8 cellular contexts compared by ENCODE assay signal in genomic region chr2:212863185-212863588, GRCh38.
DNase-seq lines count a peak whose midpoint lies in the region; ATAC-seq and TF ChIP-seq lines count a peak whose summit lies in the region.

No MANE protein-coding gene starts in this region.

- H4K20me1 ChIP-seq in MM.1S (ENCODE audit: insufficient read depth, low read length): no peaks in the 10 kb centered on the region

- H3K27me3 ChIP-seq in MM.1S (replicated peaks; ENCODE audit: insufficient read depth, low read length): no peaks in the 10 kb centered on the region

- intact Hi-C loops in activated CD4-positive, alpha-beta memory T cell treated with anti-CD3 and anti-CD28 coated beads for 36 hours (cut with micrococcal nuclease): loop anchor here (1.0 to 5.0 kb wide), 3 partner anchors 154 to 384 kb away; no protein-coding TSS in a partner anchor

- no peak overlapping the region for H2AFZ ChIP-seq in MM.1S (ENCODE audit: low read length)

- ATAC-seq in HG03571 (IDR thresholded peaks at IDR 0.05; ENCODE audit: unreplicated experiment): no peak
- no peak for ATAC-seq in HG03045 (IDR thresholded peaks at IDR 0.05; ENCODE audit: unreplicated experiment)

- H3K4me3 Mint-ChIP-seq in activated CD4-positive, alpha-beta memory T cell treated with anti-CD3 and anti-CD28 coated beads for 36 hours: no peak overlapping the region

- no peaks in the 10 kb centered on the region for H3K79me2 ChIP-seq in MM.1S (ENCODE audit: low read length)

- DNase-seq in AG10803 (ENCODE audit: low read depth) (no peak), MM.1S (peak; percentile 42), iPS DF 4.7 (ENCODE audit: extremely low read depth, low spot score) (peak; percentile 53), 8988T (no peak)
- peak; percentile 41 for DNase-seq in activated CD4-positive, alpha-beta memory T cell treated with anti-CD3 and anti-CD28 coated beads for 36 hours

- H3K27ac Mint-ChIP-seq in activated CD4-positive, alpha-beta memory T cell treated with anti-CD3 and anti-CD28 coated beads for 36 hours: no peak overlapping the region

- H3K27me3 Mint-ChIP-seq in activated CD4-positive, alpha-beta memory T cell treated with anti-CD3 and anti-CD28 coated beads for 36 hours: no peaks in the 10 kb centered on the region

- TF ChIP-seq CTCF in AG10803 (conservative IDR thresholded peaks at IDR 0.05; ENCODE audit: low read length) (peak; percentile 44), GM12872 (IDR thresholded peaks at IDR 0.05; ENCODE audit: insufficient read depth, low read depth, low read length) (peak; percentile 58), MM.1S (IDR thresholded peaks at IDR 0.05; ENCODE audit: low read length) (peak; percentile 75)

- H3K4me1 ChIP-seq in MM.1S (ENCODE audit: low read length): no peaks in the 10 kb centered on the region

- no peaks in the 10 kb centered on the region for H3K9me3 ChIP-seq in MM.1S (replicated peaks; ENCODE audit: insufficient read depth, low read length)

- peaks cover 31% of the 10 kb centered on the region for H3K9me3 Mint-ChIP-seq in activated CD4-positive, alpha-beta memory T cell treated with anti-CD3 and anti-CD28 coated beads for 36 hours

- H3K4me1 Mint-ChIP-seq in activated CD4-positive, alpha-beta memory T cell treated with anti-CD3 and anti-CD28 coated beads for 36 hours (ENCODE audit: low read depth): no peaks in the 10 kb centered on the region

- no peak overlapping the region for H3K27ac ChIP-seq in MM.1S (ENCODE audit: low read length)

- POLR2A ChIA-PET in activated CD4-positive, alpha-beta memory T cell treated with anti-CD3 and anti-CD28 coated beads for 36 hours (lab: Charles Lee): no interaction called here

- H3K36me3 Mint-ChIP-seq in activated CD4-positive, alpha-beta memory T cell treated with anti-CD3 and anti-CD28 coated beads for 36 hours: peaks cover 5% of the 10 kb centered on the region

- no peak overlapping the region for H3K9ac ChIP-seq in MM.1S (ENCODE audit: low read length)

- CTCF ChIA-PET in activated CD4-positive, alpha-beta memory T cell treated with anti-CD3 and anti-CD28 coated beads for 36 hours (lab: Charles Lee): interaction anchor here (1.1 to 2.0 kb wide), 5 partner anchors 13 to 382 kb away, joined by 3 to 14 read pairs (median 3); no protein-coding TSS in a partner anchor

- no peaks in the 10 kb centered on the region for H3K36me3 ChIP-seq in MM.1S (replicated peaks; ENCODE audit: insufficient read depth, low read length)

- H3F3A ChIP-seq in MM.1S (ENCODE audit: insufficient read depth, low read length): no peaks in the 10 kb centered on the region

- no peaks in the 10 kb centered on the region for H3K9me2 ChIP-seq in MM.1S (replicated peaks; ENCODE audit: insufficient read depth, low read length)

- H3K4me3 ChIP-seq in AG10803 (ENCODE audit: low read length) (no peak overlapping the region), MM.1S (ENCODE audit: low read length) (no peak overlapping the region)

- H3K4me2 ChIP-seq in MM.1S (ENCODE audit: low read depth, low read length): no peak overlapping the region

Comparison
In these comparisons a context has a peak if more than half of its experiments do, and no peak if none do; other contexts are left out.
1. DNase-seq: peak in MM.1S (single experiment), activated CD4-positive, alpha-beta memory T cell treated with anti-CD3 and anti-CD28 coated beads for 36 hours (single experiment) and iPS DF 4.7 (single experiment); none in AG10803 (single experiment) and 8988T (single experiment).
2. Peak in every context shown above with its lines, with median percentiles within 50 percentile points of each other: CTCF ChIP-seq.